In the genomic region with DNA sequence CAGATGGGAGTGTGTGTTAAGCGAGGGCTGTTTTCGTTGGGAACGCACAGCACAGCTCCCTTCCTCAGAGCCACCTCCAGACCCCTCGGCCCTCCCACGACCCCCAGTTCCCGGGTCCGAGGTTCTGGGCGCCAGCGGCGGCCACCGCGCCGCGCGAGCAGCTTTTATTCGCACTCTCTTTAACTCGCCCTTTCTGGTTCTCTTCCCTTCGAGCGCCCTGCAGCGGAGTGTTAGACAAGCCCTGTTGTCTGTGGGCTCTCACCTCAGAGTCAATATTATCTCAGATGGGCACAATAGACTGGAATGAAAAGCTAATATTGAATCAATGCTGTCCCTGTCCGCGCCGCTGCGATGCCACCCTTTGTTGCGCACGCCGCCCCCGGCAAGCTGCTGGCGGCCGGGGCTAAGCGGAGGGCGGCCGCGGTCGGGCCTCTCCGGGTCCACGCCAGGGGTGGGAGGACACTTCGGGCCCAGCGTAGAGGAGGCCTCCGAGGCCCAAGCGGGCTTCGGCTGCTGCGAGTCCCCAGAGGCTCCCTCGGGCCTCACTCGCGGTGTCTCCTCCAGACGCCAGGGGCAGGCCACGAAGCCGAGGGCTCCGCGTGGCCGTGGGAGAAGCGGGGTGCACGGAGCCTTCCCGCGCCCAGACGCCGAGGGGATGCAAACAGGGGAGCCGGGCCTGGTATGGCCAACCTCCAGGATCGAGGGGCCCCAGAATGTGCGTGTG, we compare ENCODE assay signal across 12 cellular contexts. TPM values are rescaled to one million over a fixed set of nuclear protein-coding genes. Genes with fewer than 3 reads are reported as not detected.
DNase-seq lines count a peak whose midpoint lies in the region; ATAC-seq and TF ChIP-seq lines count a peak whose summit lies in the region.
"Had no signal": no experiment of that assay in that cellular context is flagged by ENCODE, and none has a peak within 500 bp of the region (broad histone marks: within the 10 kb centered on the region; RNA-seq: fewer than 3 reads in every experiment).

No MANE protein-coding gene starts in this region.

- peaks cover 75% of the 10 kb centered on the region for H3K27me3 Mint-ChIP-seq in activated CD8-positive, alpha-beta T cell treated with anti-CD3 and anti-CD28 coated beads, Interleukin-2, amount 10 ng/mL, durations not matched to agents 7 days and 5 days (ENCODE audit: low read depth)

- POLR2A ChIA-PET in activated CD8-positive, alpha-beta T cell treated with anti-CD3 and anti-CD28 coated beads, Interleukin-2, amount 10 ng/mL, durations not matched to agents 7 days and 5 days (lab: Charles Lee): interaction anchor here (0.9 kb wide), 1 partner anchor 14 kb away, joined by 3 read pairs; no protein-coding TSS in a partner anchor

- no peak for TF ChIP-seq EP300 in sigmoid colon (IDR thresholded peaks at IDR 0.05)

- H3K36me3 ChIP-seq in heart right ventricle (no peaks in the 10 kb centered on the region), heart left ventricle (no peaks in the 10 kb centered on the region), mesodermal cell (ENCODE audit: control insufficient read depth, insufficient read depth, low read length) (no peaks in the 10 kb centered on the region), sigmoid colon (no peaks in the 10 kb centered on the region)
- H3K36me3 ChIP-seq: left lung, WERI-Rb-1 had no signal

- DNase-seq in heart right ventricle (no peak), heart left ventricle (no peak), astrocyte of the hippocampus (ENCODE audit: low read depth, low spot score) (peak; percentile 63), SKM-1 treated with dmso at 0.1 percent for 144 hours (lab: John Stamatoyannopoulos, UW; ENCODE audit: unreplicated experiment) (no peak), sigmoid colon (no peak)
- no peak for DNase-seq in activated CD8-positive, alpha-beta T cell treated with anti-CD3 and anti-CD28 coated beads, Interleukin-2, amount 10 ng/mL, durations not matched to agents 7 days and 5 days
- no peak for DNase-seq in activated CD4-positive, alpha-beta T cell treated with anti-CD3 and anti-CD28 coated beads, Interleukin-2, amount 50 U/mL, for 48 hours
- DNase-seq: NCI-H1694, WERI-Rb-1 had no signal

- no peaks in the 10 kb centered on the region for H3K9me3 Mint-ChIP-seq in activated CD8-positive, alpha-beta T cell treated with anti-CD3 and anti-CD28 coated beads, Interleukin-2, amount 10 ng/mL, durations not matched to agents 7 days and 5 days (ENCODE audit: insufficient read depth)

- H3K27ac Mint-ChIP-seq in activated CD8-positive, alpha-beta T cell treated with anti-CD3 and anti-CD28 coated beads, Interleukin-2, amount 10 ng/mL, durations not matched to agents 7 days and 5 days: no peak overlapping the region

- H3K4me3 ChIP-seq in heart right ventricle: peak overlapping the region in 8 of 10 donors; percentile 17 to 45 (median 36)
- H3K4me3 ChIP-seq in heart left ventricle: peak overlapping the region in 5 of 12 donors; percentile 8 to 51 (median 45)
- H3K4me3 ChIP-seq in mesodermal cell (ENCODE audit: extremely low read depth, insufficient read depth, low read length, poor library complexity, severe bottlenecking): peak overlapping the region; percentile 16
- peak overlapping the region in 2 of 4 donors; percentile 33 to 41 for H3K4me3 ChIP-seq in sigmoid colon
- H3K4me3 ChIP-seq: left lung had no signal

- H3K27ac ChIP-seq in heart right ventricle (no peak overlapping the region), heart left ventricle (no peak overlapping the region), mesodermal cell (ENCODE audit: low read depth, low read length, severe bottlenecking) (no peak overlapping the region), sigmoid colon (no peak overlapping the region)
- H3K27ac ChIP-seq: HL-60, left lung, WERI-Rb-1 had no signal

- intact Hi-C loops in heart right ventricle (cut with DNase I) (loop anchor here in 8 of 10 donors (5.0 to 10.0 kb wide), 4 partner anchors 570 to 710 kb away; no protein-coding TSS in a partner anchor), heart left ventricle (cut with DNase I) (loop anchor here in 8 of 10 donors (5.0 to 10.0 kb wide), 4 partner anchors 570 to 710 kb away; no protein-coding TSS in a partner anchor), sigmoid colon (cut with DNase I) (loop anchor here (5.0 to 10.0 kb wide), 2 partner anchors 92 to 510 kb away; a partner anchor contains a TSS)

- peaks cover 7% of the 10 kb centered on the region for H3K4me1 Mint-ChIP-seq in activated CD8-positive, alpha-beta T cell treated with anti-CD3 and anti-CD28 coated beads, Interleukin-2, amount 10 ng/mL, durations not matched to agents 7 days and 5 days (ENCODE audit: low read depth)

- 2 to 3% methylated on average over 59 to 61 of the region's 61 CpGs for WGBS in heart right ventricle, 2 donors
- WGBS in heart left ventricle, 4 donors: 2 to 10% (median 4%) methylated on average over 28 to 61 of the region's 61 CpGs
- 0 to 2% methylated on average over 29 to 48 of the region's 61 CpGs for WGBS in mesodermal cell (ENCODE audit: insufficient coverage in 2 of 2), 2 experiments
- WGBS in sigmoid colon, 2 donors: 3 to 4% methylated on average over 61 of the region's 61 CpGs

- CTCF ChIA-PET in activated CD8-positive, alpha-beta T cell treated with anti-CD3 and anti-CD28 coated beads, Interleukin-2, amount 10 ng/mL, durations not matched to agents 7 days and 5 days (lab: Charles Lee): no interaction called here

- H3K9me3 ChIP-seq in heart right ventricle: no peaks in the 10 kb centered on the region
- no peaks in the 10 kb centered on the region for H3K9me3 ChIP-seq in heart left ventricle
- H3K9me3 ChIP-seq in mesodermal cell (ENCODE audit: control insufficient read depth, low read length): no peaks in the 10 kb centered on the region
- H3K9me3 ChIP-seq in sigmoid colon: no peaks in the 10 kb centered on the region
- H3K9me3 ChIP-seq: left lung had no signal

- H3K27me3 ChIP-seq in heart right ventricle (peaks cover 42 to 100% (median 98%) of the 10 kb centered on the region in 7 donors), heart left ventricle (peaks cover 65 to 100% (median 94%) of the 10 kb centered on the region in 9 donors), sigmoid colon (peaks cover 61 to 97% (median 89%) of the 10 kb centered on the region in 3 donors)

- H3K36me3 Mint-ChIP-seq in activated CD8-positive, alpha-beta T cell treated with anti-CD3 and anti-CD28 coated beads, Interleukin-2, amount 10 ng/mL, durations not matched to agents 7 days and 5 days (ENCODE audit: low read depth): peaks cover 3% of the 10 kb centered on the region

- peak in 1 of 8 donors; percentile 14 for ATAC-seq in heart right ventricle
- no peak for ATAC-seq in heart left ventricle
- no peak for ATAC-seq in activated CD8-positive, alpha-beta T cell treated with anti-CD3 and anti-CD28 coated beads, Interleukin-2, amount 10 ng/mL, durations not matched to agents 7 days and 5 days

- no peak overlapping the region for H3K4me3 Mint-ChIP-seq in activated CD8-positive, alpha-beta T cell treated with anti-CD3 and anti-CD28 coated beads, Interleukin-2, amount 10 ng/mL, durations not matched to agents 7 days and 5 days

- no peak for TF ChIP-seq POLR2A in heart left ventricle (IDR thresholded peaks at IDR 0.05)
- TF ChIP-seq POLR2A in sigmoid colon (IDR thresholded peaks at IDR 0.05): no peak

- H3K4me1 ChIP-seq in heart right ventricle: peaks cover 4 to 37% (median 21%) of the 10 kb centered on the region in 9 donors
- H3K4me1 ChIP-seq in heart left ventricle: peaks cover 0 to 40% (median 17%) of the 10 kb centered on the region in 12 donors
- H3K4me1 ChIP-seq in mesodermal cell (ENCODE audit: control insufficient read depth, insufficient read depth, low read length, poor library complexity, severe bottlenecking): peaks cover 4% of the 10 kb centered on the region
- peaks cover 0 to 46% (median 35%) of the 10 kb centered on the region in 4 donors for H3K4me1 ChIP-seq in sigmoid colon

- TF ChIP-seq CTCF in heart right ventricle (IDR thresholded peaks at IDR 0.05) (no peak), heart left ventricle (IDR thresholded peaks at IDR 0.05) (no peak), sigmoid colon (IDR thresholded peaks at IDR 0.05) (no peak)

RNA-seq across cellular contexts. Expression of a gene that starts 8.1 kb away (rescaled TPM):
- under 1 TPM in 3 of 10 donors, not detected in 7; 0.15 to 0.17 (median 0.15) TPM for total RNA-seq in heart right ventricle
- under 1 TPM; 0.13 to 0.59 TPM for polyA plus RNA-seq in heart right ventricle
- total RNA-seq in heart left ventricle: under 1 TPM in 5 of 9 donors, not detected in 4; 0.13 to 0.54 (median 0.35) TPM
- polyA plus RNA-seq in heart left ventricle: under 1 TPM; 0.06 to 0.19 TPM
- not detected for polyA plus RNA-seq in mesodermal cell (2013, experiment 1 of 2)
- polyA plus RNA-seq in mesodermal cell (2013, experiment 2 of 2): 0.20 TPM
- not detected for total RNA-seq in activated CD8-positive, alpha-beta T cell treated with anti-CD3 and anti-CD28 coated beads, Interleukin-2, amount 10 ng/mL, durations not matched to agents 7 days and 5 days
- total RNA-seq in sigmoid colon: under 1 TPM in 1 of 4 donors, not detected in 3; 0.36 TPM
- not detected for polyA plus RNA-seq in sigmoid colon
- total RNA-seq: left lung had no signal
